In the genomic region with DNA sequence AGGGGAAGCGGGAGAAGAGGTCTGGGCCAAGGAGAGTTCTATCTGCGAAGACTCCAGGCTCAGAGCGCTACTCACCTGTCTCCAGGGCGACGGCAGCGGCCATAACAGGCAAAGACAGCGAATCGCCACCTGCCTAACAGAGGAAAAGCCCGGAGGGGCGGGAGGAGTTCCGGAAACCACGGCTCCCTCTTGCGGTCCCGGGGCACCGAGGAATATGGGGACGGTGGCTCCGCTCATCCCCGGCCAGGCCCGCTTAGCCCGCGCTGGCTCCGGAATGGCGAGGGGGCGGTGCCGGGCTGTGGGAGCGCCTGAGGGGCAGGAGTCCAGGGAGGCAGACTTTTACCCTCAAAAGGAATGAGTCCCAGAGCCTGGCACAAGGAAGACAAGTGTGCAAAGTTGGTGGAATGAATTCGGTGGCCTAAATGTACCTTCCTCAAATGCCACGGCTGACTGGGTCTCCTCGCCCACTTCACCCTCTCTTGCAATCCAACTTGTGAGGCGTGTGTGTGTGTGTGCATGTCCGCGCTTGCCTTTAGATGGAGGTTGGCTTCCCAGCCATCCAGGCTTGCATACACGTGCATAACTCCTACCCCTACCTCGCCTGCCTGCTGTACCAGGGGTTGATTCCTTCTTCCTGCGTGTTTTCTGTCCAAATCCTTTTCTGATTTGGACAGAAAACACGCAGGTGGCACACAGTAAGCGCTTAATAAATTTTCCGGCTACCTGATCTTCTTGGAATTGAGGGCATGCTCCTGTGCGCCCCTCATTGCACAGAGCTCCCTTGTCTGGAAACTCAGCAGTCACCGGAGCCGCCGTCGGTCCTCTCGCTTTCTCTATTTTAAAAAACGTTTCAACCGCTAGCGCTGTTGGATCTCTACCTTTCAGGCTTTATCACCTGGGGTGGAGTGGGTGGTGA, we compare ENCODE assay signal across 11 cellular contexts. TPM values are rescaled to one million over a fixed set of nuclear protein-coding genes. Genes with fewer than 3 reads are reported as not detected.
DNase-seq lines count a peak whose midpoint lies in the region; ATAC-seq and TF ChIP-seq lines count a peak whose summit lies in the region.
"Had no signal": no experiment of that assay in that cellular context is flagged by ENCODE, and none has a peak within 500 bp of the region (broad histone marks: within the 10 kb centered on the region; RNA-seq: fewer than 3 reads in every experiment).

No MANE protein-coding gene starts in this region.

- no peaks in the 10 kb centered on the region for H3K27me3 Mint-ChIP-seq in activated CD4-positive, alpha-beta memory T cell treated with anti-CD3 and anti-CD28 coated beads for 36 hours
- no peaks in the 10 kb centered on the region for H3K27me3 Mint-ChIP-seq in activated CD4-positive, alpha-beta memory T cell treated with anti-CD3 and anti-CD28 coated beads, Interleukin-2, amount 10 ng/mL, durations not matched to agents 7 days and 5 days
- H3K27me3 Mint-ChIP-seq in T-cell, result no peaks in the 10 kb centered on the region
- no peaks in the 10 kb centered on the region for H3K27me3 Mint-ChIP-seq in stimulated activated naive CD8-positive, alpha-beta T cell treated with anti-CD3 and anti-CD28 coated beads, Interleukin-15, amount 100 ng/mL, for 72 hours

- H3K36me3 Mint-ChIP-seq in activated CD4-positive, alpha-beta memory T cell treated with anti-CD3 and anti-CD28 coated beads for 36 hours, result peaks cover 5% of the 10 kb centered on the region
- peaks cover 18% of the 10 kb centered on the region for H3K36me3 Mint-ChIP-seq in activated CD4-positive, alpha-beta memory T cell treated with anti-CD3 and anti-CD28 coated beads, Interleukin-2, amount 10 ng/mL, durations not matched to agents 7 days and 5 days (ENCODE audit: low read depth)
- H3K36me3 Mint-ChIP-seq in T-cell, result peaks cover 4% of the 10 kb centered on the region

- no peak overlapping the region for H3K4me3 ChIP-seq in hepatocyte

- H3K79me2 ChIP-seq in hepatocyte, result peaks cover 20% of the 10 kb centered on the region

- peak overlapping the region; percentile 58 for H3K4me3 Mint-ChIP-seq in activated CD4-positive, alpha-beta memory T cell treated with anti-CD3 and anti-CD28 coated beads for 36 hours
- no peak overlapping the region for H3K4me3 Mint-ChIP-seq in activated CD4-positive, alpha-beta memory T cell treated with anti-CD3 and anti-CD28 coated beads, Interleukin-2, amount 10 ng/mL, durations not matched to agents 7 days and 5 days
- H3K4me3 Mint-ChIP-seq in T-cell, result peak overlapping the region; percentile 77 to 88 (median 78)
- peak overlapping the region; percentile 27 to 53 for H3K4me3 Mint-ChIP-seq in stimulated activated naive CD8-positive, alpha-beta T cell treated with anti-CD3 and anti-CD28 coated beads, Interleukin-15, amount 100 ng/mL, for 72 hours

- H3K27me3 ChIP-seq in hepatocyte, result peaks cover 17% of the 10 kb centered on the region

- H3K4me2 ChIP-seq in hepatocyte, result peak overlapping the region; percentile 79

- H4K20me1 ChIP-seq in hepatocyte (ENCODE audit: insufficient read depth, poor library complexity, severe bottlenecking), result peaks cover 5% of the 10 kb centered on the region

- H3K27ac Mint-ChIP-seq in activated CD4-positive, alpha-beta memory T cell treated with anti-CD3 and anti-CD28 coated beads for 36 hours, result no peak overlapping the region
- H3K27ac Mint-ChIP-seq in activated CD4-positive, alpha-beta memory T cell treated with anti-CD3 and anti-CD28 coated beads, Interleukin-2, amount 10 ng/mL, durations not matched to agents 7 days and 5 days, result no peak overlapping the region
- no peak overlapping the region for H3K27ac Mint-ChIP-seq in T-cell
- H3K27ac Mint-ChIP-seq in stimulated activated naive CD8-positive, alpha-beta T cell treated with anti-CD3 and anti-CD28 coated beads, Interleukin-15, amount 100 ng/mL, for 72 hours, result no peak overlapping the region

- H3K9me3 ChIP-seq in hepatocyte (ENCODE audit: low read depth), result no peaks in the 10 kb centered on the region

- no peak for ATAC-seq in T-cell (replicated peaks in 1 of 4)
- no peak for ATAC-seq in stimulated activated naive CD8-positive, alpha-beta T cell treated with anti-CD3 and anti-CD28 coated beads, Interleukin-15, amount 100 ng/mL, for 72 hours
- ATAC-seq in HG02884 (IDR thresholded peaks at IDR 0.05; ENCODE audit: unreplicated experiment), result no peak
- no peak for ATAC-seq in HG03565 (IDR thresholded peaks at IDR 0.05; ENCODE audit: unreplicated experiment)
- ATAC-seq in GM19023 (IDR thresholded peaks at IDR 0.05; ENCODE audit: unreplicated experiment), result no peak

- CTCF ChIA-PET in activated CD4-positive, alpha-beta memory T cell treated with anti-CD3 and anti-CD28 coated beads for 36 hours (lab: Charles Lee), result no interaction called here
- CTCF ChIA-PET in activated CD4-positive, alpha-beta memory T cell treated with anti-CD3 and anti-CD28 coated beads, Interleukin-2, amount 10 ng/mL, durations not matched to agents 7 days and 5 days (lab: Charles Lee), result no interaction called here
- CTCF ChIA-PET in T-cell (lab: Charles Lee), result no interaction called here

- peaks cover 43% of the 10 kb centered on the region for H3K4me1 Mint-ChIP-seq in activated CD4-positive, alpha-beta memory T cell treated with anti-CD3 and anti-CD28 coated beads for 36 hours (ENCODE audit: low read depth)
- H3K4me1 Mint-ChIP-seq in activated CD4-positive, alpha-beta memory T cell treated with anti-CD3 and anti-CD28 coated beads, Interleukin-2, amount 10 ng/mL, durations not matched to agents 7 days and 5 days, result peaks cover 52% of the 10 kb centered on the region
- H3K4me1 Mint-ChIP-seq in T-cell, result peaks cover 53 to 67% (median 62%) of the 10 kb centered on the region in 3 donors
- H3K4me1 Mint-ChIP-seq in stimulated activated naive CD8-positive, alpha-beta T cell treated with anti-CD3 and anti-CD28 coated beads, Interleukin-15, amount 100 ng/mL, for 72 hours, result peaks cover 58% of the 10 kb centered on the region

- H3K9me2 ChIP-seq in hepatocyte (replicated peaks; ENCODE audit: insufficient read depth), result no peaks in the 10 kb centered on the region

- H3K9me3 Mint-ChIP-seq in activated CD4-positive, alpha-beta memory T cell treated with anti-CD3 and anti-CD28 coated beads for 36 hours, result no peaks in the 10 kb centered on the region
- no peaks in the 10 kb centered on the region for H3K9me3 Mint-ChIP-seq in activated CD4-positive, alpha-beta memory T cell treated with anti-CD3 and anti-CD28 coated beads, Interleukin-2, amount 10 ng/mL, durations not matched to agents 7 days and 5 days
- H3K9me3 Mint-ChIP-seq in T-cell, result no peaks in the 10 kb centered on the region
- H3K9me3 Mint-ChIP-seq in stimulated activated naive CD8-positive, alpha-beta T cell treated with anti-CD3 and anti-CD28 coated beads, Interleukin-15, amount 100 ng/mL, for 72 hours, result no peaks in the 10 kb centered on the region

- no peak overlapping the region for H2AFZ ChIP-seq in hepatocyte

- POLR2A ChIA-PET in activated CD4-positive, alpha-beta memory T cell treated with anti-CD3 and anti-CD28 coated beads for 36 hours (lab: Charles Lee), result no interaction called here
- POLR2A ChIA-PET in activated CD4-positive, alpha-beta memory T cell treated with anti-CD3 and anti-CD28 coated beads, Interleukin-2, amount 10 ng/mL, durations not matched to agents 7 days and 5 days (lab: Charles Lee), result no interaction called here
- POLR2A ChIA-PET in T-cell (lab: Charles Lee), result no interaction called here

- peaks cover 32% of the 10 kb centered on the region for H3K4me1 ChIP-seq in hepatocyte (ENCODE audit: insufficient read depth)

- DNase-seq in activated CD4-positive, alpha-beta memory T cell treated with anti-CD3 and anti-CD28 coated beads for 36 hours, result no peak
- no peak for DNase-seq in activated CD4-positive, alpha-beta memory T cell treated with anti-CD3 and anti-CD28 coated beads, Interleukin-2, amount 10 ng/mL, durations not matched to agents 7 days and 5 days
- no peak for DNase-seq in T-cell
- DNase-seq in hepatocyte (ENCODE audit: low spot score), result peak; percentile 44
- DNase-seq in stimulated activated naive CD8-positive, alpha-beta T cell treated with anti-CD3 and anti-CD28 coated beads, Interleukin-15, amount 100 ng/mL, for 72 hours, result no peak

- TF ChIP-seq CTCF in hepatocyte (IDR thresholded peaks at IDR 0.05; ENCODE audit: poor library complexity), result no peak

- H3K27ac ChIP-seq in hepatocyte, result no peak overlapping the region
- H3K27ac ChIP-seq: C4-2B had no signal

- H3K36me3 ChIP-seq in hepatocyte (replicated peaks; ENCODE audit: insufficient read depth, low read depth), result no peaks in the 10 kb centered on the region

- intact Hi-C loops in activated CD4-positive, alpha-beta memory T cell treated with anti-CD3 and anti-CD28 coated beads for 36 hours (cut with micrococcal nuclease), result no loop called here

- 12% methylated on average over 47 of the region's 47 CpGs for WGBS in hepatocyte (ENCODE audit: low lambda C conversion rate, missing lambda C conversion rate)

RNA-seq across cellular contexts. Expression of a gene that starts 3.5 kb away (rescaled TPM):
- total RNA-seq in activated CD4-positive, alpha-beta memory T cell treated with anti-CD3 and anti-CD28 coated beads for 36 hours, result 1 to 10 TPM; 1.5 to 1.8 TPM
- total RNA-seq in activated CD4-positive, alpha-beta memory T cell treated with anti-CD3 and anti-CD28 coated beads, Interleukin-2, amount 10 ng/mL, durations not matched to agents 7 days and 5 days, result 1 to 10 TPM; 1.1 to 1.9 TPM
- total RNA-seq in T-cell (1 to 10 TPM; 1.1 to 3.5 (median 2.8) TPM), hepatocyte (4.5 and 6.1 TPM in 2 replicates)
- 5.5 and 6.7 TPM in 2 replicates for polyA plus RNA-seq in hepatocyte

RNA-seq across cellular contexts. Expression of a gene that starts 3.7 kb away (rescaled TPM):
- 10 to 100 TPM; 22.6 to 25.9 TPM for total RNA-seq in activated CD4-positive, alpha-beta memory T cell treated with anti-CD3 and anti-CD28 coated beads for 36 hours
- total RNA-seq in activated CD4-positive, alpha-beta memory T cell treated with anti-CD3 and anti-CD28 coated beads, Interleukin-2, amount 10 ng/mL, durations not matched to agents 7 days and 5 days, result 10 to 100 TPM; 26.0 to 26.3 TPM
- 10 to 100 TPM; 18.9 to 26.3 (median 22.1) TPM for total RNA-seq in T-cell
- 13.8 and 14.5 TPM in 2 replicates for total RNA-seq in hepatocyte
- polyA plus RNA-seq in hepatocyte, result 43.0 and 44.2 TPM in 2 replicates

RNA-seq across cellular contexts. Expression of a gene that starts 14.2 kb away (rescaled TPM):
- total RNA-seq in activated CD4-positive, alpha-beta memory T cell treated with anti-CD3 and anti-CD28 coated beads for 36 hours, result 100 to 1,000 TPM; 107 to 123 TPM
- 10 to 100 TPM; 70.6 to 71.1 TPM for total RNA-seq in activated CD4-positive, alpha-beta memory T cell treated with anti-CD3 and anti-CD28 coated beads, Interleukin-2, amount 10 ng/mL, durations not matched to agents 7 days and 5 days
- total RNA-seq in T-cell, result 10 to 100 TPM; 14.6 to 21.3 (median 17.9) TPM
- total RNA-seq in hepatocyte, result 61.0 and 106 TPM in 2 replicates
- 366 and 406 TPM in 2 replicates for polyA plus RNA-seq in hepatocyte

RNA-seq across cellular contexts. Expression of a gene that starts 14.6 kb away (rescaled TPM):
- 10 to 100 TPM; 14.2 to 14.7 TPM for total RNA-seq in activated CD4-positive, alpha-beta memory T cell treated with anti-CD3 and anti-CD28 coated beads for 36 hours
- 10 to 100 TPM; 13.0 to 14.6 TPM for total RNA-seq in activated CD4-positive, alpha-beta memory T cell treated with anti-CD3 and anti-CD28 coated beads, Interleukin-2, amount 10 ng/mL, durations not matched to agents 7 days and 5 days
- total RNA-seq in T-cell (10 to 100 TPM; 12.4 to 16.9 (median 15.9) TPM), hepatocyte (10.9 and 12.0 TPM in 2 replicates)
- polyA plus RNA-seq in hepatocyte, result 4.0 and 6.0 TPM in 2 replicates

RNA-seq across cellular contexts. Expression of a gene that starts 58.1 kb away (rescaled TPM):
- not detected for total RNA-seq in activated CD4-positive, alpha-beta memory T cell treated with anti-CD3 and anti-CD28 coated beads for 36 hours
- total RNA-seq in activated CD4-positive, alpha-beta memory T cell treated with anti-CD3 and anti-CD28 coated beads, Interleukin-2, amount 10 ng/mL, durations not matched to agents 7 days and 5 days, result not detected
- under 1 TPM in 2 of 5 donors, not detected in 3; 0.13 TPM for total RNA-seq in T-cell
- 15.2 and 18.5 TPM in 2 replicates for total RNA-seq in hepatocyte
- polyA plus RNA-seq in hepatocyte, result 7.3 and 7.5 TPM in 2 replicates
- total RNA-seq: activated CD8-positive, alpha-beta memory T cell treated with anti-CD3 and anti-CD28 coated beads for 36 hours; urinary bladder had no signal
